8 cellular contexts compared by ENCODE assay signal in the genomic region with DNA sequence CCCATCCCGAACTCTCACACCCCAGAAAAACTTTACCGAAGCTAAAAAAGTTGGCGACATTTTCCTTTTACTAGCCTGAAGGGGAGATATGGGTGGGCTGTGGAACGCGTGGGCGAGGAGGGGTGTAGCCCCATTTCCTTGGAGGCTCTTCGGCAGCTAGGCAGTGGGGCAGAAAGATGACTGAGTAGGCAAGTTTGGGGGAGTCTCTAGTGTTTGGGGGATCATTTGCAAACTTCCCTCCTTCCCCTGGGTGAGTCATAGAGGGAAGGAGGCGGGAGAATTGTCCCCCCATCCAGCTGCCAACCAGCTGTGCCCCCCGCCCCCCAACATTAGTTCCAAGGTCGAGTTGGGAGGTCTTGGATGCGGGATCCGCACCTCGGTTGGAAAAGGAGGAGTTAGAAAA. TPM values are rescaled to one million over a fixed set of nuclear protein-coding genes. Genes with fewer than 3 reads are reported as not detected.
DNase-seq lines count a peak whose midpoint lies in the region; ATAC-seq and TF ChIP-seq lines count a peak whose summit lies in the region.

No MANE protein-coding gene starts in this region.

- TF ChIP-seq RAD21 in liver (IDR thresholded peaks at IDR 0.05) = no peak

- peaks cover 44% of the 10 kb centered on the region for H3K4me1 ChIP-seq in left ventricle myocardium inferior
- H3K4me1 ChIP-seq in liver (ENCODE audit: control insufficient read depth in 4 of 4, insufficient read depth in 4 of 4, low read length in 3 of 4) = peaks cover 7 to 34% (median 20%) of the 10 kb centered on the region in 4 donors
- peaks cover 21 to 23% of the 10 kb centered on the region in 2 donors for H3K4me1 ChIP-seq in thyroid gland

- WGBS in liver = under 1% methylated on average over 13 of the region's 13 CpGs
- WGBS in thyroid gland, 2 donors = 0 to 1% methylated on average over 12 to 13 of the region's 13 CpGs

- peak overlapping the region; percentile 78 for H3K27ac ChIP-seq in left ventricle myocardium inferior (replicated peaks)
- peak overlapping the region; percentile 27 to 77 for H3K27ac ChIP-seq in liver (ENCODE audit: low read depth in 1 of 2, low read length in 2 of 2)
- H3K27ac ChIP-seq in thyroid gland = peak overlapping the region in 2 of 3 donors; percentile 58 to 64

- H3K9me3 ChIP-seq in left ventricle myocardium inferior (replicated peaks) (no peaks in the 10 kb centered on the region), liver (ENCODE audit: control insufficient read depth in 4 of 4, low read length in 3 of 4) (no peaks in the 10 kb centered on the region), thyroid gland (no peaks in the 10 kb centered on the region)

- TF ChIP-seq POLR2A in thyroid gland (IDR thresholded peaks at IDR 0.05) = no peak

- peak overlapping the region; percentile 80 for H3K4me3 ChIP-seq in left ventricle myocardium inferior
- H3K4me3 ChIP-seq in liver (ENCODE audit: low read depth in 1 of 3, low read length in 3 of 3) = peak overlapping the region; percentile 52 to 60 (median 55)
- H3K4me3 ChIP-seq in thyroid gland (replicated peaks in 1 of 3) = peak overlapping the region in 2 of 3 donors; percentile 15 to 45

- intact Hi-C loops in left ventricle myocardium inferior (cut with micrococcal nuclease) (no loop called here), left cardiac atrium (cut with DNase I) (no loop called here), thyroid gland (cut with DNase I) (no loop called here)

- peaks cover 28% of the 10 kb centered on the region for H3K27me3 ChIP-seq in left ventricle myocardium inferior (ENCODE audit: low read depth)
- no peaks in the 10 kb centered on the region for H3K27me3 ChIP-seq in liver (ENCODE audit: control insufficient read depth in 4 of 4, insufficient read depth in 4 of 4, low read length in 3 of 4)
- H3K27me3 ChIP-seq in thyroid gland = no peaks in the 10 kb centered on the region

- peak overlapping the region in 1 of 2 donors; percentile 72 for H3K9ac ChIP-seq in liver (ENCODE audit: low read depth in 1 of 2, low read length in 2 of 2)

- H3K36me3 ChIP-seq in left ventricle myocardium inferior = no peaks in the 10 kb centered on the region
- no peaks in the 10 kb centered on the region for H3K36me3 ChIP-seq in liver (ENCODE audit: control insufficient read depth in 4 of 4, insufficient read depth in 3 of 4, low read depth in 1 of 4, low read length in 3 of 4)
- no peaks in the 10 kb centered on the region for H3K36me3 ChIP-seq in thyroid gland

- ATAC-seq in left cardiac atrium = no peak

- TF ChIP-seq CTCF in left ventricle myocardium inferior (IDR thresholded peaks at IDR 0.05; ENCODE audit: borderline replicate concordance) (no peak), liver (IDR thresholded peaks at IDR 0.05; ENCODE audit: low read depth, low read length, missing input control) (no peak), thyroid gland (IDR thresholded peaks at IDR 0.05) (no peak)

- DNase-seq in left ventricle myocardium inferior (no peak), left cardiac atrium (no peak), amniotic epithelial cell (ENCODE audit: low read depth) (peak; percentile 14), thyroid gland (no peak), GM19240 (ENCODE audit: insufficient read length, low spot score) (no peak)
- DNase-seq in stimulated activated CD8-positive, alpha-beta memory T cell treated with anti-CD3 and anti-CD28 coated beads, Interleukin-4, amount 100 ng/mL, for 48 hours = no peak
- no peak for DNase-seq in activated effector memory CD4-positive, alpha-beta T cell treated with Interleukin-2 at 50 U/mL for 16 hours

TF ChIP-seq in liver, 16 proteins besides CTCF, POLR2A, EP300 and RAD21:
- TF ChIP-seq SP1 (IDR thresholded peaks at IDR 0.05) = no peak
- TF ChIP-seq HNF4A (conservative IDR thresholded peaks at IDR 0.05) = no peak
- no peak for TF ChIP-seq RXRA (IDR thresholded peaks at IDR 0.05)
- peak in 1 of 2 donors; percentile 34 for TF ChIP-seq EGR1 (IDR thresholded peaks at IDR 0.05; ENCODE audit: low read depth in 2 of 2)
TF ChIP-seq in liver: peak in this region for 1.

RNA-seq across cellular contexts. Expression of gene GLI1, which starts 2.3 kb away (rescaled TPM):
- total RNA-seq in left ventricle myocardium inferior (0.93 TPM), left cardiac atrium (1 to 10 TPM in 1 of 2 donors, under 1 TPM in 1; 0.97 to 1.2 TPM), liver (under 1 TPM; 0.09 to 0.25 TPM), thyroid gland (1 to 10 TPM in 3 of 4 donors, not detected in 1; 1.1 to 2.2 (median 1.6) TPM)
- polyA plus RNA-seq in liver = under 1 TPM; 0.23 to 0.44 TPM

RNA-seq across cellular contexts. Expression of gene INHBE, which starts 6.8 kb away (rescaled TPM):
- total RNA-seq in left ventricle myocardium inferior (not detected), left cardiac atrium (not detected), liver (100 to 1,000 TPM in 1 of 2 donors, 10 to 100 TPM in 1; 17.6 to 181 TPM), thyroid gland (not detected)
- polyA plus RNA-seq in liver = 100 to 1,000 TPM in 1 of 2 donors, 10 to 100 TPM in 1; 82.5 to 137 TPM

RNA-seq across cellular contexts. Expression of gene ARHGAP9, which starts 17.8 kb away (rescaled TPM):
- total RNA-seq in left ventricle myocardium inferior (4.2 TPM), left cardiac atrium (10 to 100 TPM in 1 of 2 donors, 1 to 10 TPM in 1; 8.0 to 15.2 TPM), liver (10 to 100 TPM in 1 of 2 donors, 1 to 10 TPM in 1; 7.7 to 12.0 TPM), thyroid gland (1 to 10 TPM; 3.2 to 6.3 (median 4.6) TPM)
- 1 to 10 TPM; 3.0 to 6.5 TPM for polyA plus RNA-seq in liver

RNA-seq across cellular contexts. Expression of gene MARS1, which starts 26.0 kb away (rescaled TPM):
- total RNA-seq in left ventricle myocardium inferior (73.1 TPM), left cardiac atrium (100 to 1,000 TPM in 1 of 2 donors, 10 to 100 TPM in 1; 74.6 to 115 TPM), liver (10 to 100 TPM; 45.0 to 83.3 TPM), thyroid gland (100 to 1,000 TPM in 2 of 4 donors, 10 to 100 TPM in 2; 55.2 to 173 (median 97.8) TPM)
- 10 to 100 TPM; 43.9 to 66.9 TPM for polyA plus RNA-seq in liver

RNA-seq across cellular contexts. Expression of gene INHBC, which starts 27.3 kb away (rescaled TPM):
- total RNA-seq in left ventricle myocardium inferior (not detected), left cardiac atrium (not detected), liver (100 to 1,000 TPM in 1 of 2 donors, 1 to 10 TPM in 1; 2.8 to 102 TPM), thyroid gland (under 1 TPM in 3 of 4 donors, not detected in 1; 0.33 to 0.63 (median 0.54) TPM)
- polyA plus RNA-seq in liver = 100 to 1,000 TPM in 1 of 2 donors, 10 to 100 TPM in 1; 71.0 to 134 TPM

Comparison
In these comparisons a context has a peak if more than half of its experiments do, and no peak if none do; other contexts are left out.
1. H3K4me3 ChIP-seq: peak in every context shown above with its lines; median percentile 80 in left ventricle myocardium inferior; 55 in liver; 30 in thyroid gland.
2. RNA of gene INHBE, which starts 6.8 kb away (total RNA-seq): 17.6 to 181 TPM in liver; not detected in left ventricle myocardium inferior (single experiment), not detected in left cardiac atrium and not detected in thyroid gland; every median in the first group is over 10 times any median in the second.
3. Peak in every context shown above with its lines, with median percentiles within 50 percentile points of each other: H3K27ac ChIP-seq.